ENCODE assay signal across 9 cellular contexts in the genomic region with DNA sequence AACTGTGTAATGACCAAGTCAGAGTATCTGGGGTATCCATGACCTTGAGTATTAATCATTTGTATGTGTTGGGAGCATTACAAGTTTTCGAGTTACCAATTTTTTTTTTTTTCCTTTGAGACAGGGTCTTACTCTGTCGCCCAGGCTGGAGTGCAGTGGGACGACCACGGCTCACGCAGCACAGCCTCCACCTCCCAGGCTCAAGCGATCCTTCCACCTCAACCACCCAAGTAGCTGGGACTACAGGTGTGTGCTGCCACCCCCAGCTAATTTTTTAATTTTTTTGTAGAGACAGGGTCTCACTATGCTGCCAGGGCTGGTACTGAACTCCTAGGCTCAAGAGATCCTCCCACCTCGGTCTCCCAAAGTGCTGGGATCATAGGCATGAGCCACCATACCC. TPM values are rescaled to one million over a fixed set of nuclear protein-coding genes. Genes with fewer than 3 reads are reported as not detected.
DNase-seq lines count a peak whose midpoint lies in the region; ATAC-seq, FAIRE-seq and TF ChIP-seq lines count a peak whose summit lies in the region.
"Had no signal": no experiment of that assay in that cellular context is flagged by ENCODE, and none has a peak within 500 bp of the region (broad histone marks: within the 10 kb centered on the region; RNA-seq: fewer than 3 reads in every experiment).

No MANE protein-coding gene starts in this region.

- ATAC-seq in A549, result no peak
- ATAC-seq in natural killer cell treated with Interleukin-12 subunit alpha and Interleukin-12 subunit beta and Interleukin-15 and Interleukin-18, amount 100 ng/mL, for 72 hours, result no peak
- no peak for ATAC-seq in GM18517 (IDR thresholded peaks at IDR 0.05; ENCODE audit: unreplicated experiment)

- peaks cover 17% of the 10 kb centered on the region for H3K36me3 Mint-ChIP-seq in natural killer cell treated with Interleukin-12 subunit alpha and Interleukin-12 subunit beta and Interleukin-15 and Interleukin-18, amount 100 ng/mL, for 72 hours

- H3K4me1 ChIP-seq in A549, result peaks cover 75% of the 10 kb centered on the region
- H3K4me1 ChIP-seq in colonic mucosa, result peaks cover 11% of the 10 kb centered on the region

- H3K4me3 ChIP-seq in A549, result no peak overlapping the region
- peak overlapping the region; percentile 27 for H3K4me3 ChIP-seq in NB4 (ENCODE audit: low read depth, low read length)
- H3K4me3 ChIP-seq in colonic mucosa, result no peak overlapping the region

- H3K9me3 ChIP-seq in A549 (no peaks in the 10 kb centered on the region), colonic mucosa (no peaks in the 10 kb centered on the region)

- no peak for FAIRE-seq in A549 (lab: Jason Lieb, UNC)

- peak overlapping the region; percentile 94 for H3K4me3 Mint-ChIP-seq in natural killer cell treated with Interleukin-12 subunit alpha and Interleukin-12 subunit beta and Interleukin-15 and Interleukin-18, amount 100 ng/mL, for 72 hours

- POLR2A ChIA-PET in A549 (lab: Yijun Ruan, JAX), result interaction anchor here (1.0 to 2.9 kb wide), 4 partner anchors 12 to 20 kb away, joined by 3 to 19 read pairs (median 4); a partner anchor contains a TSS

- H3K4me1 Mint-ChIP-seq in natural killer cell treated with Interleukin-12 subunit alpha and Interleukin-12 subunit beta and Interleukin-15 and Interleukin-18, amount 100 ng/mL, for 72 hours (ENCODE audit: low read depth in 2 of 2), result peaks cover 72 to 80% of the 10 kb centered on the region in 2 donors

- intact Hi-C loops in colonic mucosa (cut with DNase I), result no loop called here

- DNase-seq in A549 (ENCODE audit: low read depth in 1 of 2, low spot score in 1 of 2) (no peak), NB4 (ENCODE audit: low read depth) (no peak), colonic mucosa (no peak), NCI-H2171 treated with DMSO at 0.1 percent for 48 hours (lab: John Stamatoyannopoulos, UW) (no peak), NCI-H774 (lab: John Stamatoyannopoulos, UW) (no peak)
- DNase-seq in natural killer cell treated with Interleukin-12 subunit alpha and Interleukin-12 subunit beta and Interleukin-15 and Interleukin-18, amount 100 ng/mL, for 72 hours (ENCODE audit: low spot score), result no peak
- no peak for DNase-seq in stimulated activated CD4-positive, alpha-beta T cell treated with anti-CD3 and anti-CD28 coated beads, Interleukin-1b, Interleukin-23, amount 100 ng/mL, for 48 hours

- peak overlapping the region; percentile 99 to 100 for H3K27ac Mint-ChIP-seq in natural killer cell treated with Interleukin-12 subunit alpha and Interleukin-12 subunit beta and Interleukin-15 and Interleukin-18, amount 100 ng/mL, for 72 hours

- H3K36me3 ChIP-seq in colonic mucosa, result no peaks in the 10 kb centered on the region

- TF ChIP-seq POLR2A in A549 (IDR thresholded peaks at IDR 0.05; ENCODE audit: low read length) (no peak), NB4 (IDR thresholded peaks at IDR 0.05; ENCODE audit: extremely low read depth, insufficient read length) (no peak)

- H3K9ac ChIP-seq in colonic mucosa (ENCODE audit: low read depth in 2 of 2, low read length in 2 of 2), result no peak overlapping the region

- TF ChIP-seq EP300 in A549 (IDR thresholded peaks at IDR 0.05), result no peak

- H3K27ac ChIP-seq in A549, result peak overlapping the region; percentile 92 to 94
- H3K27ac ChIP-seq in colonic mucosa, result peak overlapping the region; percentile 54

- peak overlapping the region; percentile 61 for H3K4me2 ChIP-seq in A549

- CTCF ChIA-PET in A549 (lab: Yijun Ruan, JAX), result interaction anchor here (1.2 to 3.7 kb wide), 8 partner anchors 11 to 220 kb away, joined by 3 to 16 read pairs (median 6); no protein-coding TSS in a partner anchor

- no peak for TF ChIP-seq RAD21 in A549 (conservative IDR thresholded peaks at IDR 0.05 in 1 of 2, IDR thresholded peaks at IDR 0.05 in 1 of 2)

- TF ChIP-seq CTCF in A549 (IDR thresholded peaks at IDR 0.05) (no peak), NB4 (IDR thresholded peaks at IDR 0.05; ENCODE audit: low read depth, low read length) (no peak), colonic mucosa (IDR thresholded peaks at IDR 0.05) (no peak)

- H3K27me3 Mint-ChIP-seq in natural killer cell treated with Interleukin-12 subunit alpha and Interleukin-12 subunit beta and Interleukin-15 and Interleukin-18, amount 100 ng/mL, for 72 hours, result no peaks in the 10 kb centered on the region

- H3K9me3 Mint-ChIP-seq in natural killer cell treated with Interleukin-12 subunit alpha and Interleukin-12 subunit beta and Interleukin-15 and Interleukin-18, amount 100 ng/mL, for 72 hours, result no peaks in the 10 kb centered on the region

- no peaks in the 10 kb centered on the region for H3K27me3 ChIP-seq in colonic mucosa

- 87% methylated on average over 7 of the region's 7 CpGs for WGBS in A549 (ENCODE audit: missing lambda C conversion rate)

TF ChIP-seq in A549, 52 proteins besides CTCF, POLR2A, EP300 and RAD21:
- TF ChIP-seq HOXA7 (CRISPR knock-in tag; IDR thresholded peaks at IDR 0.05) (peak; percentile 15; the same call in 1 of the 2 replicates), EHMT2 (IDR thresholded peaks at IDR 0.05; ENCODE audit: low read depth) (no peak), HDAC2 (IDR thresholded peaks at IDR 0.05) (no peak)
- TF ChIP-seq, protein P1, sequence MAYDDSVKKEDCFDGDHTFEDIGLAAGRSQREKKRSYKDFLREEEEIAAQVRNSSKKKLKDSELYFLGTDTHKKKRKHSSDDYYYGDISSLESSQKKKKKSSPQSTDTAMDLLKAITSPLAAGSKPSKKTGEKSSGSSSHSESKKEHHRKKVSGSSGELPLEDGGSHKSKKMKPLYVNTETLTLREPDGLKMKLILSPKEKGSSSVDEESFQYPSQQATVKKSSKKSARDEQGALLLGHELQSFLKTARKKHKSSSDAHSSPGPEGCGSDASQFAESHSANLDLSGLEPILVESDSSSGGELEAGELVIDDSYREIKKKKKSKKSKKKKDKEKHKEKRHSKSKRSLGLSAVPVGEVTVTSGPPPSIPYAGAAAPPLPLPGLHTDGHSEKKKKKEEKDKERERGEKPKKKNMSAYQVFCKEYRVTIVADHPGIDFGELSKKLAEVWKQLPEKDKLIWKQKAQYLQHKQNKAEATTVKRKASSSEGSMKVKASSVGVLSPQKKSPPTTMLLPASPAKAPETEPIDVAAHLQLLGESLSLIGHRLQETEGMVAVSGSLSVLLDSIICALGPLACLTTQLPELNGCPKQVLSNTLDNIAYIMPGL (CRISPR knock-in tag; IDR thresholded peaks at IDR 0.05; ENCODE audit: borderline replicate concordance), result no peak

RNA-seq across cellular contexts. Expression of a gene that starts 19.7 kb away (rescaled TPM):
- polyA plus RNA-seq in A549 (2011; rRNA removed), result 24.1 and 26.2 TPM in 2 replicates
- polyA plus RNA-seq in A549 (2012; cell fraction: cytosol; rRNA removed), result 14.4 and 19.0 TPM in 2 replicates
- polyA plus RNA-seq in A549 (2012; cell fraction: nucleus; rRNA removed), result 24.4 and 26.2 TPM in 2 replicates
- 15.4 to 16.7 TPM (median 16.6 TPM) in 3 replicates for polyA plus RNA-seq in A549 (2017; fragmentation: RNase III; extraction: RNeasy Plus Mini Kit Qiagen cat#74134 plus additional on column Dnase treatment)
- polyA minus RNA-seq in A549 (2011; rRNA and poly(A)+ RNA removed), result 35.1 and 37.2 TPM in 2 replicates
- total RNA-seq in colonic mucosa, result 10 to 100 TPM; 22.5 to 29.1 TPM
- 10 to 100 TPM; 40.5 to 73.9 TPM for total RNA-seq in natural killer cell treated with Interleukin-12 subunit alpha and Interleukin-12 subunit beta and Interleukin-15 and Interleukin-18, amount 100 ng/mL, for 72 hours

RNA-seq across cellular contexts. Expression of a gene that starts 42.2 kb away (rescaled TPM):
- polyA plus RNA-seq in A549 (2011; rRNA removed) (not detected in 2 replicates), A549 (2017; fragmentation: RNase III; extraction: RNeasy Plus Mini Kit Qiagen cat#74134 plus additional on column Dnase treatment) (not detected in 3 replicates)
- 0.01 TPM in 1 of 2 replicates, not detected in the other for polyA plus RNA-seq in A549 (2012; cell fraction: cytosol; rRNA removed)
- not detected in 2 replicates for polyA plus RNA-seq in A549 (2012; cell fraction: nucleus; rRNA removed)
- not detected in 2 replicates for polyA minus RNA-seq in A549 (2011; rRNA and poly(A)+ RNA removed)
- 1 to 10 TPM; 2.2 to 2.4 TPM for total RNA-seq in colonic mucosa
- not detected for total RNA-seq in natural killer cell treated with Interleukin-12 subunit alpha and Interleukin-12 subunit beta and Interleukin-15 and Interleukin-18, amount 100 ng/mL, for 72 hours
- total RNA-seq: glomerular endothelial cell had no signal
